13 cellular contexts compared by ENCODE assay signal in the genomic region with DNA sequence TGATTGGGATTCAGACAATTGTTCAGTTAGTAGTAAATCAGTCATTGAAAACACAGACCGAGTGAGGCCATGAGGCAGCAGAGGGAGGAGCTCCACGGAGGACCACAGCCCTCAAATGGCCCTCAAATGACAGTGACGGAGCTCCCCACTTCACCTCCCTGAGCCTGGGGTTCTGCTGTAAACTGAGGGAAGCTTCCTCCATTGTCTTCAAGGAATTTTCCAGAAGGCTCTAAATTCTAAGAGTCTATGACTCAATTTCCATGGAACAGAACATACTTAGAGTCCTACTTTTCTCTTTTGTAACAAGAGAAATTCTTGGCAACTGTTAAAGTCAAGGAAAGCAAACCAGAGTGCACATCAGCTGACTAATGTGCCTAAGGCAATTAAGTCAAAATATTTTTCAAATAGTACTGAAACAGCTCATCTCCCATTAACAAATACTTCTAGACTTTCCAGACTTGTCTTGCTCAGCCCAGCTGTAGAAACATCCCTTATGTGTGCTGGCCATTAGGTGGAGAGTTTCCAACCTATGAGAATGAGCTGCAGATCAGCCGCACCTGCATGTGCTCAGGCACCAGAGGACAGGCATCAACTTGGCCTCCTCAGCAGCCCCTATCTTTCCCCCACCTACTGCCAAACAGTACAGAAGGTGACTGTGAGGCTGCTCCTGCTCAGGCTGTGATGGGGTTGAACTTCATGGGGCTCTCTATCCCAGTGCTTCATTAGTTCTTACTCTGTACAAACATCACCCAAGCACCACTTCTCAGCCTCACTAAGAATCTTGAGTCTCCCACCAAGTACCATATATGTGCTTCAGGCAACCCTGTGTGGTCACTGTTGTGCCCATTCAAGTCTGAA. TPM values are rescaled to one million over a fixed set of nuclear protein-coding genes. Genes with fewer than 3 reads are reported as not detected.
DNase-seq lines count a peak whose midpoint lies in the region; ATAC-seq and TF ChIP-seq lines count a peak whose summit lies in the region.
"Had no signal": no experiment of that assay in that cellular context is flagged by ENCODE, and none has a peak within 500 bp of the region (broad histone marks: within the 10 kb centered on the region; RNA-seq: fewer than 3 reads in every experiment).

No MANE protein-coding gene starts in this region.

- H3K4me3 ChIP-seq in ascending aorta (peak overlapping the region in 1 of 2 donors; percentile 9), gastroesophageal sphincter (no peak overlapping the region), retinal pigment epithelial cell (ENCODE audit: low read length) (no peak overlapping the region)
- H3K4me3 ChIP-seq: spleen had no signal

- peak overlapping the region; percentile 82 to 90 for H3K27ac ChIP-seq in ascending aorta
- peak overlapping the region; percentile 35 to 90 (median 75) for H3K27ac ChIP-seq in gastroesophageal sphincter

- TF ChIP-seq EP300 in gastroesophageal sphincter (IDR thresholded peaks at IDR 0.05), result no peak

- H3K27me3 ChIP-seq in ascending aorta (no peaks in the 10 kb centered on the region), gastroesophageal sphincter (no peaks in the 10 kb centered on the region)
- H3K27me3 ChIP-seq: spleen had no signal

- no peaks in the 10 kb centered on the region for H3K36me3 ChIP-seq in ascending aorta
- no peaks in the 10 kb centered on the region for H3K36me3 ChIP-seq in gastroesophageal sphincter

- H3K4me3 Mint-ChIP-seq in activated T-cell treated with anti-CD3 and anti-CD28 coated beads, Interleukin-2, amount 50 U/mL, for 4 hours, result no peak overlapping the region
- H3K4me3 Mint-ChIP-seq in activated T-helper 2 cell treated with anti-CD3 and anti-CD28 coated beads, Interferon-gamma antibody, Interleukin-2, Interleukin-4, amounts not matched to agents 10 μg/mL and 5 μg/mL and 100 μg/mL, durations not matched to agents 14 hours and 24 hours and 36 hours (ENCODE audit: low read depth), result no peak overlapping the region

- no peak overlapping the region for H3K27ac Mint-ChIP-seq in activated T-helper 2 cell treated with anti-CD3 and anti-CD28 coated beads, Interferon-gamma antibody, Interleukin-2, Interleukin-4, amounts not matched to agents 10 μg/mL and 5 μg/mL and 100 μg/mL, durations not matched to agents 14 hours and 24 hours and 36 hours

- H3K36me3 Mint-ChIP-seq in activated T-cell treated with anti-CD3 and anti-CD28 coated beads, Interleukin-2, amount 50 U/mL, for 4 hours (ENCODE audit: insufficient read depth), result peaks cover 9% of the 10 kb centered on the region
- H3K36me3 Mint-ChIP-seq in activated T-helper 2 cell treated with anti-CD3 and anti-CD28 coated beads, Interferon-gamma antibody, Interleukin-2, Interleukin-4, amounts not matched to agents 10 μg/mL and 5 μg/mL and 100 μg/mL, durations not matched to agents 14 hours and 24 hours and 36 hours (ENCODE audit: low read depth), result no peaks in the 10 kb centered on the region

- peaks cover 2% of the 10 kb centered on the region for H3K4me1 Mint-ChIP-seq in activated T-cell treated with anti-CD3 and anti-CD28 coated beads, Interleukin-2, amount 50 U/mL, for 4 hours (ENCODE audit: low read depth)
- no peaks in the 10 kb centered on the region for H3K4me1 Mint-ChIP-seq in activated T-helper 2 cell treated with anti-CD3 and anti-CD28 coated beads, Interferon-gamma antibody, Interleukin-2, Interleukin-4, amounts not matched to agents 10 μg/mL and 5 μg/mL and 100 μg/mL, durations not matched to agents 14 hours and 24 hours and 36 hours (ENCODE audit: low read depth)

- whole genome bisulfite sequencing in gastroesophageal sphincter (ENCODE audit: low coverage in 1 of 2), 2 donors, result 43 to 69% methylated on average over 1 to 4 of the region's 4 CpGs

- no peaks in the 10 kb centered on the region for H3K9me3 Mint-ChIP-seq in activated T-cell treated with anti-CD3 and anti-CD28 coated beads, Interleukin-2, amount 50 U/mL, for 4 hours
- no peaks in the 10 kb centered on the region for H3K9me3 Mint-ChIP-seq in activated T-helper 2 cell treated with anti-CD3 and anti-CD28 coated beads, Interferon-gamma antibody, Interleukin-2, Interleukin-4, amounts not matched to agents 10 μg/mL and 5 μg/mL and 100 μg/mL, durations not matched to agents 14 hours and 24 hours and 36 hours

- intact Hi-C loops in ascending aorta (cut with DNase I), result loop anchor here (5.0 kb wide), 1 partner anchor 53 kb away; no protein-coding TSS in a partner anchor
- intact Hi-C loops in activated T-helper 2 cell treated with anti-CD3 and anti-CD28 coated beads, Interferon-gamma antibody, Interleukin-2, Interleukin-4, amounts not matched to agents 10 μg/mL and 5 μg/mL and 100 μg/mL, durations not matched to agents 14 hours and 24 hours and 36 hours (cut with micrococcal nuclease), result no loop called here

- TF ChIP-seq POLR2A in gastroesophageal sphincter (IDR thresholded peaks at IDR 0.05), result no peak

- ATAC-seq in gastroesophageal sphincter (peak; percentile 91), HG03097 (IDR thresholded peaks at IDR 0.05; ENCODE audit: low FRiP score, unreplicated experiment) (no peak)
- ATAC-seq in activated T-cell treated with anti-CD3 and anti-CD28 coated beads, Interleukin-2, amount 50 U/mL, for 4 hours, result no peak

- no peak for TF ChIP-seq CTCF in ascending aorta (IDR thresholded peaks at IDR 0.05)
- TF ChIP-seq CTCF in gastroesophageal sphincter (IDR thresholded peaks at IDR 0.05), result no peak
- no peak for TF ChIP-seq CTCF in retinal pigment epithelial cell (conservative IDR thresholded peaks at IDR 0.05; ENCODE audit: low read depth, low read length)

- H3K27me3 Mint-ChIP-seq in activated T-cell treated with anti-CD3 and anti-CD28 coated beads, Interleukin-2, amount 50 U/mL, for 4 hours (ENCODE audit: low read depth), result no peaks in the 10 kb centered on the region
- no peaks in the 10 kb centered on the region for H3K27me3 Mint-ChIP-seq in activated T-helper 2 cell treated with anti-CD3 and anti-CD28 coated beads, Interferon-gamma antibody, Interleukin-2, Interleukin-4, amounts not matched to agents 10 μg/mL and 5 μg/mL and 100 μg/mL, durations not matched to agents 14 hours and 24 hours and 36 hours (ENCODE audit: low read depth)

- H3K9me3 ChIP-seq in ascending aorta (no peaks in the 10 kb centered on the region), gastroesophageal sphincter (no peaks in the 10 kb centered on the region)
- H3K9me3 ChIP-seq: spleen had no signal

- H3K4me1 ChIP-seq in ascending aorta (peaks cover 5 to 24% of the 10 kb centered on the region in 2 donors), gastroesophageal sphincter (peaks cover 7 to 27% (median 14%) of the 10 kb centered on the region in 3 donors)

- peak; percentile 15 for DNase-seq in DMS79 (lab: John Stamatoyannopoulos, UW)
- peak in 1 of 2 donors; percentile 70 for DNase-seq in ascending aorta (ENCODE audit: low spot score in 2 of 2)
- peak; percentile 72 for DNase-seq in retinal pigment epithelial cell (ENCODE audit: low read depth)
- DNase-seq in activated T-cell treated with anti-CD3 and anti-CD28 coated beads, Interleukin-2, amount 50 U/mL, for 1 hour, result no peak
- DNase-seq in activated T-cell treated with anti-CD3 and anti-CD28 coated beads, Interleukin-2, amount 50 U/mL, for 4 hours, result no peak
- DNase-seq in activated T-helper 2 cell treated with anti-CD3 and anti-CD28 coated beads, Interferon-gamma antibody, Interleukin-2, Interleukin-4, amounts not matched to agents 10 μg/mL and 5 μg/mL and 100 μg/mL, durations not matched to agents 14 hours and 24 hours and 36 hours (ENCODE audit: low spot score), result no peak
- DNase-seq: activated gamma-delta T cell treated with Interleukin-2 at 50 U/mL for 16 hours, COR-L47, NCI-H1436 treated with DMSO at 0.1 percent for 48 hours, spleen, T-helper 1 cell had no signal

RNA-seq across cellular contexts. Expression of a gene that starts 32.3 kb away (rescaled TPM):
- total RNA-seq in ascending aorta (94.6 TPM), gastroesophageal sphincter (10 to 100 TPM; 37.8 to 60.9 (median 47.0) TPM)
- 10 to 100 TPM; 18.4 to 20.4 (median 19.9) TPM for total RNA-seq in activated T-cell treated with anti-CD3 and anti-CD28 coated beads, Interleukin-2, amount 50 U/mL, for 4 hours
- total RNA-seq in activated T-helper 2 cell treated with anti-CD3 and anti-CD28 coated beads, Interferon-gamma antibody, Interleukin-2, Interleukin-4, amounts not matched to agents 10 μg/mL and 5 μg/mL and 100 μg/mL, durations not matched to agents 14 hours and 24 hours and 36 hours, result 20.7 and 22.0 TPM in 2 replicates

Comparison
In these comparisons a context has a peak if more than half of its experiments do, and no peak if none do; other contexts are left out.
1. DNase-seq: peak in DMS79 (single experiment) and retinal pigment epithelial cell (single experiment); none in activated T-cell treated with anti-CD3 and anti-CD28 coated beads, Interleukin-2, amount 50 U/mL, for 1 hour (single experiment), activated T-cell treated with anti-CD3 and anti-CD28 coated beads, Interleukin-2, amount 50 U/mL, for 4 hours (single experiment) and activated T-helper 2 cell treated with anti-CD3 and anti-CD28 coated beads, Interferon-gamma antibody, Interleukin-2, Interleukin-4, amounts not matched to agents 10 μg/mL and 5 μg/mL and 100 μg/mL, durations not matched to agents 14 hours and 24 hours and 36 hours (single experiment).